1 cellular context compared by ENCODE assay signal in the genomic region with DNA sequence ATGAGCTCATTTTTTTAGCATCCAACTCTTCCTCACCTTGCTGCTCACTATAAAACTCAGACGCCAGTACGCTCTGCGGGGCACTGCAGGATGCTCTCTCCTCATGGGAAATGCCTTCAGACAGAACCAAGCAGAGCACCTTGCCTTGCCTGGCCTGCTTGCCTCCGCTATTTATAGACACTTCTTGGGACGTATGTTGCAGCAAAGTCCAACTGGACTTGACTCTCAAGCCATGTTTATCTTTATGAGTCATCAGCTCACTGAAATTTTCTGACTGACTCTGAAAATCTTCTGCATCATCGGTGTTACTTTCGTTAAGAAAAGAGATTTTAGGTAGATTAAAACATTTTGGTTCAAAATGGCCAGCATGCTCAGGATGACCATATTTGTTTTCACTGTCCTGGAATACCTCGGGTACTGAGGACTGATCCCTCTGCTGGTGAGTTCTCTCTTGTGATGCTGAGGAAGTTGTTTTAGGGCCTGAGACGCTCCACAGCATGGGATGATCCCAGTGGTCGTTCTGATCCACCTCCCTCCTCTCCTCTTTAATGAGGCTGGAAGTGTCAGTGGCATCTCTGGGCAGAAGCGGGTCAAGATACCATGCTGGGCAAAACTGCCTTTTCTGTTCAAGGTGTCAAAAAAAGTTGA.
A peak's percentile ranks its signal among the peaks of the same experiment; 100 is the strongest.
TF ChIP-seq lines count a peak whose summit lies in the region.

No MANE protein-coding gene starts in this region.

TF ChIP-seq in K562, 482 proteins besides CTCF, POLR2A, EP300 and RAD21:
- TF ChIP-seq DLX4 (CRISPR knock-in tag; IDR thresholded peaks at IDR 0.05) (no peak), E2F1 (CRISPR knock-in tag; IDR thresholded peaks at IDR 0.05) (no peak), ATF3 (IDR thresholded peaks at IDR 0.05) (0 out of 2 replicates have a peak, but pooled peaks have one; percentile 25), ATF3 (CRISPR knock-in tag; conservative IDR thresholded peaks at IDR 0.05) (no peak)
